Comparison of ENCODE assay signal across 9 cellular contexts in genomic region chr10:44385726-44386438, GRCh38. TPM values are rescaled to one million over a fixed set of nuclear protein-coding genes. Genes with fewer than 3 reads are reported as not detected.
A peak's percentile ranks its signal among the peaks of the same experiment; 100 is the strongest.
DNase-seq lines count a peak whose midpoint lies in the region; ATAC-seq and TF ChIP-seq lines count a peak whose summit lies in the region.
"Had no signal": no experiment of that assay in that cellular context is flagged by ENCODE, and none has a peak within 500 bp of the region (broad histone marks: within the 10 kb centered on the region; RNA-seq: fewer than 3 reads in every experiment).

No MANE protein-coding gene starts in this region.

- intact Hi-C loops in heart right ventricle (cut with DNase I): loop anchor here (1.0 to 10.0 kb wide), 21 partner anchors 71 to 715 kb away; no protein-coding TSS in a partner anchor
- intact Hi-C loops in psoas muscle (cut with DNase I): loop anchor here (1.0 to 5.0 kb wide), 6 partner anchors 51 to 714 kb away; no protein-coding TSS in a partner anchor

- WGBS in heart right ventricle, 2 donors: 43 to 49% methylated on average over 47 of the region's 47 CpGs
- WGBS in psoas muscle, 3 donors: 78 to 81% (median 79%) methylated on average over 47 of the region's 47 CpGs

- H3K9me3 ChIP-seq in SK-N-MC (ENCODE audit: low read depth, low read length) (no peaks in the 10 kb centered on the region), heart right ventricle (no peaks in the 10 kb centered on the region), psoas muscle (no peaks in the 10 kb centered on the region)

- H3K27me3 ChIP-seq in heart right ventricle (peaks cover 0 to 48% (median 0%) of the 10 kb centered on the region in 7 donors), psoas muscle (ENCODE audit: insufficient read depth in 3 of 3, low read length in 2 of 3) (no peaks in the 10 kb centered on the region)

- H3K4me1 ChIP-seq in heart right ventricle (peaks cover 3 to 58% (median 27%) of the 10 kb centered on the region in 9 donors), psoas muscle (peaks cover 33% of the 10 kb centered on the region)

- H3K4me3 ChIP-seq in SK-N-MC (peak overlapping the region; percentile 75), heart right ventricle (peak overlapping the region in 9 of 10 donors; percentile 63 to 95 (median 76)), psoas muscle (peak overlapping the region; percentile 74)

- H3K36me3 ChIP-seq in SK-N-MC (ENCODE audit: insufficient read depth, low read length): no peaks in the 10 kb centered on the region
- H3K36me3 ChIP-seq in heart right ventricle: peaks cover 0 to 3% (median 0%) of the 10 kb centered on the region in 9 donors
- no peaks in the 10 kb centered on the region for H3K36me3 ChIP-seq in psoas muscle (ENCODE audit: insufficient read depth in 1 of 2, low read depth in 1 of 2)

- ATAC-seq in heart right ventricle (peak in 3 of 8 donors; percentile 1 to 4 (median 2)), psoas muscle (no peak)

- H3K27ac ChIP-seq in SK-N-MC (no peak overlapping the region), heart right ventricle (peak overlapping the region in 8 of 10 donors; percentile 71 to 92 (median 80)), psoas muscle (peak overlapping the region; percentile 86)

- TF ChIP-seq CTCF in GM10266 (IDR thresholded peaks at IDR 0.05; ENCODE audit: control insufficient read depth, insufficient read depth, low read depth, missing control alignments): no peak
- TF ChIP-seq CTCF in heart right ventricle (IDR thresholded peaks at IDR 0.05): no peak
- TF ChIP-seq CTCF in psoas muscle (IDR thresholded peaks at IDR 0.05): no peak

- DNase-seq in GM10266 (ENCODE audit: extremely low spot score): peak; percentile 47
- DNase-seq in SK-N-MC (ENCODE audit: low read depth, low spot score): no peak
- DNase-seq in heart right ventricle: peak; percentile 21 to 44
- DNase-seq in psoas muscle: peak in 1 of 2 donors; percentile 37
- DNase-seq in superior temporal gyrus (ENCODE audit: extremely low spot score): no peak
- DNase-seq in inferior parietal cortex (ENCODE audit: extremely low spot score): no peak
- no peak for DNase-seq in OCI-M2 (lab: John Stamatoyannopoulos, UW; ENCODE audit: unreplicated experiment)
- no peak for DNase-seq in activated gamma-delta T cell (lab: John Stamatoyannopoulos, UW)
- DNase-seq: SHP77 had no signal

- no peak overlapping the region for H3K9ac ChIP-seq in SK-N-MC (ENCODE audit: insufficient read length)

RNA-seq across cellular contexts. Expression of gene CXCL12, which starts 1.0 kb away (rescaled TPM):
- total RNA-seq in heart right ventricle: 100 to 1,000 TPM in 7 of 10 donors, 10 to 100 TPM in 3; 54.2 to 275 (median 145) TPM
- polyA plus RNA-seq in heart right ventricle: 10 to 100 TPM; 53.7 to 89.4 TPM
- total RNA-seq in psoas muscle: 10 to 100 TPM; 24.4 to 84.4 (median 64.9) TPM
- polyA plus RNA-seq in psoas muscle: 10 to 100 TPM; 16.1 to 40.4 (median 23.6) TPM

Comparison
In these comparisons a context has a peak if more than half of its experiments do, and no peak if none do; other contexts are left out.
1. DNase-seq: peak in GM10266 (single experiment) and heart right ventricle (2 of 2); none in SK-N-MC (single experiment), superior temporal gyrus (single experiment), inferior parietal cortex (single experiment), OCI-M2 (single experiment) and activated gamma-delta T cell (single experiment).
2. Peak in every context shown above with its lines, with median percentiles within 50 percentile points of each other: H3K4me3 ChIP-seq.